ENCODE assay signal across 8 cellular contexts in the genomic region with DNA sequence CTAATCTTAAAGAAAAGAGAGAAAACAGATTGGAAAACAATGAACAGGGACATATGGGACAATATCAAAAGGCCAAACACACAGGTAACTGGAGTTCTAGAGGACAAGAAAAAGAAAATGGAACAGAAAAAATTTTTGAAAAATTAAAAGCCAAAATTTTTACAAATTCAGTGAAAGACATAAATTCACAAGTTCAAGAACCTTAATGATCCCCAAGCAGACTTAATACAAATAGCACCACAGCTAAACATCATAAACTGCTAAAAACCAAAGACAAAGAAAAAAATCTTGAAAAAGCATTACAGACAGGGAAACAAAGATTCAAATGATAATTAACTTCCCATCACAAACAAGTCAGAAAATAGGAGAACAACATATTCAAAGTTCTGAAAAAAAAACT.
"Had no signal": no experiment of that assay in that cellular context is flagged by ENCODE, and none has a peak within 500 bp of the region (broad histone marks: within the 10 kb centered on the region; RNA-seq: fewer than 3 reads in every experiment).

No MANE protein-coding gene starts in this region.

- H3K4me3 ChIP-seq: GM12878 had no signal

- FAIRE-seq: G401.6, GM12878, GM12891, GM12892, GM18507, GM19239 had no signal

- DNase-seq: GDM1, GF-D8 had no signal

- ATAC-seq: GM12878 had no signal
